Comparison of ENCODE assay signal across 8 cellular contexts in the genomic region with DNA sequence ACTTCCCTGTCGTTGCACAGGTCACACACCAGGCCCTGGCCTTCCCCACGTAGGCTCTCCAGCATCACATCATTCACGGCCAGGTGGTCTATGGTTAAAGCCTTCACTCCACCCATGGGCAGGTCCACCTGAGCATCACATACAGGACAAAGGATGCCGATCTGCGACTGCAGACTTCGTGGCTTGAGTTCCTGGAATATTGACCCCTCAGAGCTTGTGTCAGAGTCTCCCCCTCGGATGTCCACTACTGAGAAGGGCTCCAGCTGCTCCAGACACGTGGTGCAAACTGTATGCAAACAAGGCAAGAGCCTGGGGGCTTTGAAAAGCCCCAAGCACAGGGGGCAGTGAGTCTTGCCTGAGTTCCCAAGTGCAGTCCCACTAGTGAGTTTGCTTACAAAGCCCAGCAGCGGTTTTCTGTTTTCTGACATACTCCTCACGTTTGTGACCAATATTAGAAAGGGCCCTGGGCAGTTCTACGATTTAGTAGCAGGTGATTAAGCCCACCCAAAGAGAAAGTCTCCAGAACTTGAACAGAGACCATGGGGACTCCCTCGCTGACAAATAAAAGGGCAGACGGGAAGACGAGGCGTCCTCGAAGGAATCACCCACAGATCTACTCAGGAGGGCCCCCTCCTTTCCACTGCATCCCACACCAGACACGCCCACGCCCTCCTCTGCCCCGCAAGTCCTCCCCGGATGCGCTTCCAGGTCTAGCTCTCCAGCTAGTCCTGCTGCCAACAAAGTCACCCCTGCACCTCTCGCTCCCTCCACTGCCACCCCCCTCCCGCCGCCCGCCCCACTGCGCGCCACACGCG. TPM values are rescaled to one million over a fixed set of nuclear protein-coding genes. Genes with fewer than 3 reads are reported as not detected.
DNase-seq lines count a peak whose midpoint lies in the region; ATAC-seq and TF ChIP-seq lines count a peak whose summit lies in the region.

No MANE protein-coding gene starts in this region.

- H3K27ac Mint-ChIP-seq in activated CD8-positive, alpha-beta memory T cell treated with anti-CD3 and anti-CD28 coated beads, Interleukin-2, amount 10 ng/mL, durations not matched to agents 7 days and 5 days = no peak overlapping the region

- intact Hi-C loops in breast epithelium (cut with DNase I; ENCODE audit: low total_unique reads) = loop anchor here (5.0 kb wide), 1 partner anchor 496 kb away; no protein-coding TSS in a partner anchor
- intact Hi-C loops in left lung (cut with DNase I) = loop anchor here in 1 of 2 donors (5.0 kb wide), 1 partner anchor 54 kb away; no protein-coding TSS in a partner anchor

- H3K36me3 Mint-ChIP-seq in activated CD8-positive, alpha-beta memory T cell treated with anti-CD3 and anti-CD28 coated beads, Interleukin-2, amount 10 ng/mL, durations not matched to agents 7 days and 5 days = no peaks in the 10 kb centered on the region

- H3K4me3 ChIP-seq in breast epithelium (peak overlapping the region; percentile 70 to 87 (median 76)), left lung (peak overlapping the region; percentile 44 to 54), thymus (ENCODE audit: low read length) (peak overlapping the region; percentile 68)

- no peaks in the 10 kb centered on the region for H3K36me3 ChIP-seq in breast epithelium
- H3K36me3 ChIP-seq in left lung = no peaks in the 10 kb centered on the region
- no peaks in the 10 kb centered on the region for H3K36me3 ChIP-seq in thymus (ENCODE audit: control insufficient read depth, insufficient read depth)

- no peak for TF ChIP-seq CTCF in breast epithelium (IDR thresholded peaks at IDR 0.05)
- no peak for TF ChIP-seq CTCF in left lung (IDR thresholded peaks at IDR 0.05)

- WGBS in thymus = 24% methylated on average over 29 of the region's 29 CpGs

- peak overlapping the region; percentile 94 to 96 for H3K27ac ChIP-seq in breast epithelium
- H3K27ac ChIP-seq in left lung = peak overlapping the region; percentile 83 to 92
- H3K27ac ChIP-seq in thymus (ENCODE audit: low read depth) = no peak overlapping the region

- POLR2A ChIA-PET in HEK293T (lab: Yijun Ruan, JAX) = interaction anchor here (1.8 to 2.5 kb wide), 2 partner anchors 10 to 61 kb away, joined by 7 to 12 read pairs; partner anchors contain the start of gene TTF2

- no peak for DNase-seq in activated CD8-positive, alpha-beta memory T cell treated with anti-CD3 and anti-CD28 coated beads, Interleukin-2, amount 10 ng/mL, durations not matched to agents 7 days and 5 days
- DNase-seq in activated CD8-positive, alpha-beta memory T cell treated with anti-CD3 and anti-CD28 coated beads for 24 hours = no peak
- DNase-seq in NCI-H146 treated with DMSO at 0.1 percent for 48 hours (lab: John Stamatoyannopoulos, UW; ENCODE audit: unreplicated experiment) (peak; percentile 35), breast epithelium (ENCODE audit: low spot score in 2 of 2) (peak in 1 of 2 donors; percentile 27), left lung (no peak), HEK293T (ENCODE audit: extremely low spot score) (no peak), superior temporal gyrus (ENCODE audit: extremely low spot score) (no peak)

- CTCF ChIA-PET in activated CD8-positive, alpha-beta memory T cell treated with anti-CD3 and anti-CD28 coated beads, Interleukin-2, amount 10 ng/mL, durations not matched to agents 7 days and 5 days (lab: Charles Lee) = interaction anchor here (2.5 kb wide), 1 partner anchor 8 kb away, joined by 16 read pairs; no protein-coding TSS in a partner anchor
- CTCF ChIA-PET in HEK293T (lab: Yijun Ruan, JAX) = interaction anchor here (1.0 to 1.5 kb wide), 2 partner anchors 7 to 23 kb away, joined by 3 to 7 read pairs; no protein-coding TSS in a partner anchor

- no peaks in the 10 kb centered on the region for H3K9me3 Mint-ChIP-seq in activated CD8-positive, alpha-beta memory T cell treated with anti-CD3 and anti-CD28 coated beads, Interleukin-2, amount 10 ng/mL, durations not matched to agents 7 days and 5 days (ENCODE audit: low read depth)

- H3K4me1 ChIP-seq in breast epithelium = peaks cover 3 to 7% of the 10 kb centered on the region in 2 donors
- peaks cover 0 to 14% of the 10 kb centered on the region in 2 donors for H3K4me1 ChIP-seq in left lung
- H3K4me1 ChIP-seq in thymus (ENCODE audit: control insufficient read depth, insufficient read depth, low read length) = no peaks in the 10 kb centered on the region

- H3K27me3 Mint-ChIP-seq in activated CD8-positive, alpha-beta memory T cell treated with anti-CD3 and anti-CD28 coated beads, Interleukin-2, amount 10 ng/mL, durations not matched to agents 7 days and 5 days = peaks cover 19% of the 10 kb centered on the region

- peak overlapping the region; percentile 73 for H3K4me3 Mint-ChIP-seq in activated CD8-positive, alpha-beta memory T cell treated with anti-CD3 and anti-CD28 coated beads, Interleukin-2, amount 10 ng/mL, durations not matched to agents 7 days and 5 days

- no peaks in the 10 kb centered on the region for H3K9me3 ChIP-seq in breast epithelium
- H3K9me3 ChIP-seq in left lung = no peaks in the 10 kb centered on the region
- H3K9me3 ChIP-seq in thymus (ENCODE audit: control insufficient read depth) = peaks cover 2% of the 10 kb centered on the region

- no peak for ATAC-seq in activated CD8-positive, alpha-beta memory T cell treated with anti-CD3 and anti-CD28 coated beads, Interleukin-2, amount 10 ng/mL, durations not matched to agents 7 days and 5 days
- ATAC-seq in left lung = peak; percentile 47

- peaks cover 4% of the 10 kb centered on the region for H3K4me1 Mint-ChIP-seq in activated CD8-positive, alpha-beta memory T cell treated with anti-CD3 and anti-CD28 coated beads, Interleukin-2, amount 10 ng/mL, durations not matched to agents 7 days and 5 days

- H3K27me3 ChIP-seq in breast epithelium (no peaks in the 10 kb centered on the region), left lung (no peaks in the 10 kb centered on the region), thymus (ENCODE audit: control insufficient read depth, insufficient read depth) (peaks cover 8% of the 10 kb centered on the region)

- no peak for TF ChIP-seq POLR2A in breast epithelium (IDR thresholded peaks at IDR 0.05)

TF ChIP-seq in HEK293T, 16 proteins besides CTCF, POLR2A, EP300 and RAD21:
- TF ChIP-seq SUZ12 (IDR thresholded peaks at IDR 0.05) = no peak
- no peak for TF ChIP-seq HDGF (IDR thresholded peaks at IDR 0.05; ENCODE audit: borderline replicate concordance)
- no peak for TF ChIP-seq SP1 (IDR thresholded peaks at IDR 0.05)
- TF ChIP-seq ELF4 (IDR thresholded peaks at IDR 0.05) = no peak
- TF ChIP-seq TARDBP (IDR thresholded peaks at IDR 0.05) = no peak
- no peak for TF ChIP-seq BHLHE40 (IDR thresholded peaks at IDR 0.05; ENCODE audit: borderline replicate concordance)
- no peak for TF ChIP-seq FOXK2 (IDR thresholded peaks at IDR 0.05)
- no peak for TF ChIP-seq ZNF384 (IDR thresholded peaks at IDR 0.05)
- TF ChIP-seq, protein P1, sequence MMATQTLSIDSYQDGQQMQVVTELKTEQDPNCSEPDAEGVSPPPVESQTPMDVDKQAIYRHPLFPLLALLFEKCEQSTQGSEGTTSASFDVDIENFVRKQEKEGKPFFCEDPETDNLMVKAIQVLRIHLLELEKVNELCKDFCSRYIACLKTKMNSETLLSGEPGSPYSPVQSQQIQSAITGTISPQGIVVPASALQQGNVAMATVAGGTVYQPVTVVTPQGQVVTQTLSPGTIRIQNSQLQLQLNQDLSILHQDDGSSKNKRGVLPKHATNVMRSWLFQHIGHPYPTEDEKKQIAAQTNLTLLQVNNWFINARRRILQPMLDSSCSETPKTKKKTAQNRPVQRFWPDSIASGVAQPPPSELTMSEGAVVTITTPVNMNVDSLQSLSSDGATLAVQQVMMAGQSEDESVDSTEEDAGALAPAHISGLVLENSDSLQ (IDR thresholded peaks at IDR 0.05) = no peak
- TF ChIP-seq NFRKB (IDR thresholded peaks at IDR 0.05) = no peak
- TF ChIP-seq FOXA1 (IDR thresholded peaks at IDR 0.05) = no peak
- TF ChIP-seq CTBP1 (IDR thresholded peaks at IDR 0.05; ENCODE audit: borderline replicate concordance) = no peak
- no peak for TF ChIP-seq FOXM1 (IDR thresholded peaks at IDR 0.05; ENCODE audit: borderline replicate concordance)
- TF ChIP-seq ARNT (IDR thresholded peaks at IDR 0.05) = no peak
- TF ChIP-seq L3MBTL2 (conservative IDR thresholded peaks at IDR 0.05) = no peak
- TF ChIP-seq LEF1 (IDR thresholded peaks at IDR 0.05; ENCODE audit: borderline replicate concordance) = no peak
TF ChIP-seq in HEK293T: peak in this region for 0.

RNA-seq across cellular contexts. Expression of gene TRIM45, which starts 0.6 kb away (rescaled TPM):
- under 1 TPM; 0.26 to 0.75 TPM for total RNA-seq in activated CD8-positive, alpha-beta memory T cell treated with anti-CD3 and anti-CD28 coated beads, Interleukin-2, amount 10 ng/mL, durations not matched to agents 7 days and 5 days
- total RNA-seq in breast epithelium = 1 to 10 TPM; 1.1 to 8.2 (median 6.6) TPM
- 1 to 10 TPM; 2.6 to 5.1 TPM for total RNA-seq in left lung
- 2.7 TPM for polyA plus RNA-seq in thymus
